In the genomic region with DNA sequence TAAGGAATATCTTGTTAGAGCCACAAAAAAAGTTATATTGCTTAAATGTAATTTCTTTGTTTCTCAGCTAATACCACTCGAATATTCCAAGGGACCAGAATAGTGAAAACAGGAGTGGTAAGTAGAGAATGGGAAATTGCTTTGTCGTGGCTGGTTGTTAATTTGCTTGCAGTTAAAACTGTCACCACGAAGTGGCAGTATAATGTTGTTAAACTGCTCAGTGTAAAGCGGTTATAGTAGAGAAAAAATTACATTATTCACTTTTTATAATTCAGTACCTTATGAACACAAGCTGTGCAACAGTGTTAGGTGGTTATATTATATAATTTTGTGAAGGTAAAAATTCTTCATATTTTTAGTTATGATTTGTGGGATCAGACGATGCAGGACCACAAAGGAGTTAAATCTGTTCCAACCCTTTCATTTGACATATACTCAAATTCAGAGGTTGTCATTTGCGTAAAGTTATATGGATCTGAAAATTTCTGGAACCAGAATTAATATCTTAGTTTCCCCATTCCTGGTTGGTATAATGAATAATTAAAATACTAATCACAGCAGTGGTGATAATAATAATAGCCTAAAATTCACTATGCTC, we compare ENCODE assay signal across 8 cellular contexts.
DNase-seq lines count a peak whose midpoint lies in the region; ATAC-seq and TF ChIP-seq lines count a peak whose summit lies in the region.

No MANE protein-coding gene starts in this region.

- peak; percentile 94 for ATAC-seq in IMR-90 (ENCODE audit: low read depth)
- ATAC-seq in thoracic aorta (ENCODE audit: insufficient number of reproducible peaks, low FRiP score, low read depth), result no peak
- ATAC-seq in activated naive CD8-positive, alpha-beta T cell treated with anti-CD3 and anti-CD28 coated beads, Interleukin-2, amount 50 U/mL, for 24 hours, result no peak

- dilution Hi-C loops in IMR-90 (cut with HindIII; ENCODE audit: low sequenced_read_pairs, unreplicated experiment), result no loop called here

- H3K4me2 ChIP-seq in IMR-90 (ENCODE audit: low read depth, low read length) (no peak overlapping the region), SU-DHL-6 (ENCODE audit: low read depth, low read length, poor library complexity, severe bottlenecking) (no peak overlapping the region)

- no peak overlapping the region for H3K18ac ChIP-seq in IMR-90 (ENCODE audit: low read depth, low read length)

- H3K79me1 ChIP-seq in IMR-90 (ENCODE audit: low read depth in 1 of 2, low read length in 2 of 2), result no peaks in the 10 kb centered on the region

- H2BK20ac ChIP-seq in IMR-90 (ENCODE audit: low read depth, low read length), result no peak overlapping the region

- WGBS in IMR-90 (ENCODE audit: extremely low coverage in 2 of 2, insufficient read length in 1 of 2), 2 experiments, result no CpG with 5 or more reads among the region's 6 CpGs
- 39% methylated on average over 6 of the region's 6 CpGs for WGBS in suprapubic skin

- H3K27me3 ChIP-seq in IMR-90 (ENCODE audit: control insufficient read depth, insufficient read depth, low read length) (no peaks in the 10 kb centered on the region), SU-DHL-6 (ENCODE audit: low read length) (no peaks in the 10 kb centered on the region), thoracic aorta (replicated peaks; ENCODE audit: insufficient read depth) (no peaks in the 10 kb centered on the region), suprapubic skin (no peaks in the 10 kb centered on the region)

- no peak overlapping the region for H4K8ac ChIP-seq in IMR-90 (ENCODE audit: low read depth in 2 of 2, low read length in 2 of 2)

- H4K20me1 ChIP-seq in IMR-90 (ENCODE audit: insufficient read depth, low read length) (no peaks in the 10 kb centered on the region), SU-DHL-6 (ENCODE audit: low read depth, low read length) (no peaks in the 10 kb centered on the region)

- H3K79me2 ChIP-seq in SU-DHL-6 (ENCODE audit: insufficient read depth, low read length), result no peaks in the 10 kb centered on the region

- no TSS peak for BruUV-seq in IMR-90 (replicated peaks; lab: Mats Ljungman, UMichigan)

- H3K4me3 Mint-ChIP-seq in activated naive CD8-positive, alpha-beta T cell treated with anti-CD3 and anti-CD28 coated beads, Interleukin-2, amount 50 U/mL, for 24 hours, result no peak overlapping the region

- no peaks in the 10 kb centered on the region for H3K9me3 Mint-ChIP-seq in activated naive CD8-positive, alpha-beta T cell treated with anti-CD3 and anti-CD28 coated beads, Interleukin-2, amount 50 U/mL, for 24 hours

- in situ Hi-C loops in IMR-90 (cut with MboI; ENCODE audit: low sequenced_read_pairs), result loop anchor here (10.0 to 25.0 kb wide), 2 partner anchors 353 to 1036 kb away; no protein-coding TSS in a partner anchor

- no peak overlapping the region for H4K5ac ChIP-seq in IMR-90 (ENCODE audit: low read depth, low read length)

- no peaks in the 10 kb centered on the region for H3K9me2 ChIP-seq in SU-DHL-6 (replicated peaks; ENCODE audit: insufficient read depth, low read length)

- H3K56ac ChIP-seq in IMR-90 (ENCODE audit: extremely low read depth, insufficient read depth, low read length), result no peak overlapping the region

- H3K36me3 ChIP-seq in IMR-90 (ENCODE audit: control insufficient read depth, insufficient read depth, low read length) (peaks cover 10% of the 10 kb centered on the region), SU-DHL-6 (ENCODE audit: low read length) (no peaks in the 10 kb centered on the region), thoracic aorta (peaks cover 17% of the 10 kb centered on the region), suprapubic skin (peaks cover 12% of the 10 kb centered on the region)

- H2BK15ac ChIP-seq in IMR-90 (ENCODE audit: low read depth, low read length), result no peak overlapping the region

- H3K27me3 Mint-ChIP-seq in activated naive CD8-positive, alpha-beta T cell treated with anti-CD3 and anti-CD28 coated beads, Interleukin-2, amount 50 U/mL, for 24 hours, result peaks cover 9% of the 10 kb centered on the region

- H3K4me3 ChIP-seq in IMR-90 (ENCODE audit: insufficient read depth, low read depth, low read length) (no peak overlapping the region), SU-DHL-6 (ENCODE audit: insufficient read depth, low read length, poor library complexity, severe bottlenecking) (no peak overlapping the region), thoracic aorta (no peak overlapping the region), suprapubic skin (no peak overlapping the region)

- H3K27ac ChIP-seq in IMR-90 (ENCODE audit: insufficient read depth, low read length) (no peak overlapping the region), SU-DHL-6 (ENCODE audit: low read depth, low read length) (no peak overlapping the region), thoracic aorta (no peak overlapping the region), suprapubic skin (no peak overlapping the region)

- no peak for TF ChIP-seq EP300 in suprapubic skin (IDR thresholded peaks at IDR 0.05)

- TF ChIP-seq CTCF in IMR-90 (conservative IDR thresholded peaks at IDR 0.05; ENCODE audit: low read depth, low read length) (peak; percentile 60), SU-DHL-6 (IDR thresholded peaks at IDR 0.05; ENCODE audit: insufficient read depth, low read length, poor library complexity, severe bottlenecking) (peak; percentile 56), thoracic aorta (IDR thresholded peaks at IDR 0.05) (peak; percentile 38), suprapubic skin (IDR thresholded peaks at IDR 0.05) (peak in 1 of 2 donors; percentile 45)

- intact Hi-C loops in IMR-90 (cut with micrococcal nuclease), result loop anchor here (1.0 to 5.0 kb wide), 3 partner anchors 117 to 359 kb away; no protein-coding TSS in a partner anchor

- H3K4me1 Mint-ChIP-seq in activated naive CD8-positive, alpha-beta T cell treated with anti-CD3 and anti-CD28 coated beads, Interleukin-2, amount 50 U/mL, for 24 hours, result no peaks in the 10 kb centered on the region

- POLR2A ChIA-PET in IMR-90 (lab: Charles Lee; ENCODE audit: unreplicated experiment), result no interaction called here

- no peak overlapping the region for H2AFZ ChIP-seq in IMR-90 (replicated peaks; ENCODE audit: low read length, poor library complexity)
- no peak overlapping the region for H2AFZ ChIP-seq in SU-DHL-6 (ENCODE audit: low read depth, low read length, severe bottlenecking)

- CTCF ChIA-PET in IMR-90 (lab: Yijun Ruan, JAX), result interaction anchor here (0.6 to 1.6 kb wide), 6 partner anchors 8 to 608 kb away, joined by 3 to 4 read pairs (median 3); no protein-coding TSS in a partner anchor

- no peaks in the 10 kb centered on the region for H3K36me3 Mint-ChIP-seq in activated naive CD8-positive, alpha-beta T cell treated with anti-CD3 and anti-CD28 coated beads, Interleukin-2, amount 50 U/mL, for 24 hours (ENCODE audit: low read depth)

- no peak overlapping the region for H3K14ac ChIP-seq in IMR-90 (replicated peaks; ENCODE audit: low read depth, low read length)

- H3K4me1 ChIP-seq in IMR-90 (ENCODE audit: control insufficient read depth, insufficient read depth, low read length) (no peaks in the 10 kb centered on the region), thoracic aorta (ENCODE audit: control insufficient read depth in 1 of 2, low read depth in 2 of 2) (no peaks in the 10 kb centered on the region), suprapubic skin (no peaks in the 10 kb centered on the region)

- TF ChIP-seq POLR2A in IMR-90 (IDR thresholded peaks at IDR 0.05; ENCODE audit: low read depth, low read length) (no peak), suprapubic skin (IDR thresholded peaks at IDR 0.05) (no peak)

- H3K27ac Mint-ChIP-seq in activated naive CD8-positive, alpha-beta T cell treated with anti-CD3 and anti-CD28 coated beads, Interleukin-2, amount 50 U/mL, for 24 hours, result no peak overlapping the region

- no peak overlapping the region for H3K23ac ChIP-seq in IMR-90 (ENCODE audit: low read depth, low read length)

- H2BK5ac ChIP-seq in IMR-90 (ENCODE audit: low read depth, low read length, poor library complexity, severe bottlenecking), result no peak overlapping the region

- no peak overlapping the region for H4K91ac ChIP-seq in IMR-90 (ENCODE audit: insufficient read depth, low read depth, low read length)

- H3K9me3 ChIP-seq in IMR-90 (ENCODE audit: control insufficient read depth, insufficient read depth, low read length) (no peaks in the 10 kb centered on the region), SU-DHL-6 (ENCODE audit: insufficient read depth, low read length) (no peaks in the 10 kb centered on the region), thoracic aorta (no peaks in the 10 kb centered on the region), suprapubic skin (no peaks in the 10 kb centered on the region)

- H2AK5ac ChIP-seq in IMR-90 (ENCODE audit: low read depth, low read length), result no peak overlapping the region

- H3K9ac ChIP-seq in IMR-90 (ENCODE audit: low read depth, low read length) (no peak overlapping the region), SU-DHL-6 (ENCODE audit: low read length) (no peak overlapping the region)

- DNase-seq in EL, result peak; percentile 4
- DNase-seq in IMR-90, result peak; percentile 51
- peak; percentile 12 for DNase-seq in glomerular endothelial cell (ENCODE audit: extremely low read depth, low read depth, low spot score)
- no peak for DNase-seq in thoracic aorta (ENCODE audit: low spot score)
- DNase-seq in activated naive CD8-positive, alpha-beta T cell treated with anti-CD3 and anti-CD28 coated beads, Interleukin-2, amount 50 U/mL, for 24 hours, result no peak
- no peak for DNase-seq in suprapubic skin (ENCODE audit: low spot score in 2 of 2)
- no peak for DNase-seq in activated CD4-positive, alpha-beta T cell treated with anti-CD3 and anti-CD28 coated beads for 1 hour

- TF ChIP-seq RAD21 in IMR-90 (IDR thresholded peaks at IDR 0.05; ENCODE audit: low read length), result peak; percentile 52

- H2BK120ac ChIP-seq in IMR-90 (ENCODE audit: low read depth, low read length), result no peak overlapping the region

- no peaks in the 10 kb centered on the region for H3F3A ChIP-seq in SU-DHL-6 (ENCODE audit: insufficient read depth)

- no peaks in the 10 kb centered on the region for H3K9me1 ChIP-seq in IMR-90 (ENCODE audit: insufficient read depth, low read length)

- H3K4ac ChIP-seq in IMR-90 (ENCODE audit: low read depth, low read length), result no peak overlapping the region

- no peak overlapping the region for H2AK9ac ChIP-seq in IMR-90 (replicated peaks; ENCODE audit: low read depth, low read length, poor library complexity)

TF ChIP-seq in IMR-90, 13 proteins besides CTCF, POLR2A, EP300 and RAD21:
- TF ChIP-seq SMC3 (IDR thresholded peaks at IDR 0.05; ENCODE audit: low read depth, low read length) (peak; percentile 37; the same call in 1 of the 2 replicates), MXI1 (IDR thresholded peaks at IDR 0.05; ENCODE audit: borderline replicate concordance, low read depth, low read length) (no peak)

Comparison
In these comparisons a context has a peak if more than half of its experiments do, and no peak if none do; other contexts are left out.
1. DNase-seq: peak in EL (single experiment), IMR-90 (single experiment) and glomerular endothelial cell (single experiment); none in thoracic aorta (single experiment), activated naive CD8-positive, alpha-beta T cell treated with anti-CD3 and anti-CD28 coated beads, Interleukin-2, amount 50 U/mL, for 24 hours (single experiment), suprapubic skin (0 of 2) and activated CD4-positive, alpha-beta T cell treated with anti-CD3 and anti-CD28 coated beads for 1 hour (single experiment).